13 cellular contexts compared by ENCODE assay signal in genomic region chr14:98293527-98293926, GRCh38.
"Had no signal": no experiment of that assay in that cellular context is flagged by ENCODE, and none has a peak within 500 bp of the region (broad histone marks: within the 10 kb centered on the region; RNA-seq: fewer than 3 reads in every experiment).

No MANE protein-coding gene starts in this region.

- H3K4me3 ChIP-seq: thoracic aorta had no signal

- H3K27ac ChIP-seq: thoracic aorta, WERI-Rb-1 had no signal

- DNase-seq: activated CD4-positive, alpha-beta memory T cell treated with anti-CD3 and anti-CD28 coated beads, Interleukin-2, amount 10 ng/mL, durations not matched to agents 7 days and 5 days; activated CD4-positive, alpha-beta T cell treated with anti-CD3 and anti-CD28 coated beads for 36 hours; activated CD8-positive, alpha-beta memory T cell treated with anti-CD3 and anti-CD28 coated beads, Interleukin-2, amount 50 U/mL, for 4 hours; activated naive CD4-positive, alpha-beta T cell; aorta; cortex of kidney; effector CD8-positive, alpha-beta T cell; immature natural killer cell; stimulated activated CD4-positive, alpha-beta T cell treated with anti-CD3 and anti-CD28 coated beads, Interleukin-4, amount 100 ng/mL, for 24 hours; stimulated activated naive CD8-positive, alpha-beta T cell treated with anti-CD3 and anti-CD28 coated beads, Interleukin-15, amount 100 ng/mL, for 72 hours; T-helper 1 cell; WERI-Rb-1 had no signal

- H3K36me3 ChIP-seq: thoracic aorta, WERI-Rb-1 had no signal

- H3K9me3 ChIP-seq: thoracic aorta had no signal
